Comparison of ENCODE assay signal across 23 cellular contexts in genomic region chr7:134009314-134010109, GRCh38.
"Had no signal": no experiment of that assay in that cellular context is flagged by ENCODE, and none has a peak within 500 bp of the region (broad histone marks: within the 10 kb centered on the region; RNA-seq: fewer than 3 reads in every experiment).

No MANE protein-coding gene starts in this region.

- H3K27ac ChIP-seq: colonic mucosa, gastrocnemius medialis, left lung, neural progenitor cell, parathyroid adenoma, right atrium auricular region, sigmoid colon, stomach, thyroid gland, vagina had no signal

- H3K27me3 ChIP-seq: colonic mucosa, gastrocnemius medialis, left lung, neural progenitor cell, right atrium auricular region, sigmoid colon, stomach, thyroid gland, vagina had no signal

- H3K36me3 ChIP-seq: colonic mucosa, gastrocnemius medialis, neural progenitor cell, thyroid gland, vagina had no signal

- H3K9me3 ChIP-seq: colonic mucosa, gastrocnemius medialis, left lung, right atrium auricular region, sigmoid colon, stomach, thyroid gland, vagina had no signal

- H3K4me3 ChIP-seq: colonic mucosa, gastrocnemius medialis, left lung, neural progenitor cell, right atrium auricular region, sigmoid colon, stomach, thyroid gland, vagina had no signal

- DNase-seq: colonic mucosa; dermis blood vessel endothelial cell; effector memory CD8-positive, alpha-beta T cell; foreskin fibroblast; head of caudate nucleus; kidney; left cardiac atrium; mesendoderm; midbrain; naive thymus-derived CD4-positive, alpha-beta T cell; sigmoid colon; stimulated activated CD4-positive, alpha-beta T cell treated with anti-CD3 and anti-CD28 coated beads, Interleukin-2, amount 100 ng/mL, for 24 hours; stimulated activated CD4-positive, alpha-beta T cell treated with anti-CD3 and anti-CD28 coated beads, Interleukin-4, amount 100 ng/mL, for 24 hours; stimulated activated naive CD4-positive, alpha-beta T cell treated with Interleukin-2 at 50 U/mL for 16 hours; stomach; thyroid gland; trophoblast cell had no signal

- H3K4me1 ChIP-seq: colonic mucosa, gastrocnemius medialis, left lung, neural progenitor cell, right atrium auricular region, sigmoid colon, stomach, thyroid gland, vagina had no signal
